14 cellular contexts compared by ENCODE assay signal in genomic region chr3:102471001-102471400, GRCh38. TPM values are rescaled to one million over a fixed set of nuclear protein-coding genes. Genes with fewer than 3 reads are reported as not detected.
DNase-seq lines count a peak whose midpoint lies in the region; ATAC-seq and TF ChIP-seq lines count a peak whose summit lies in the region.
"Had no signal": no experiment of that assay in that cellular context is flagged by ENCODE, and none has a peak within 500 bp of the region (broad histone marks: within the 10 kb centered on the region; RNA-seq: fewer than 3 reads in every experiment).

No MANE protein-coding gene starts in this region.

- H2AFZ ChIP-seq in HCT116 (ENCODE audit: low read depth, low read length, poor library complexity, severe bottlenecking) = no peak overlapping the region
- H2AFZ ChIP-seq in PC-9 = 0 out of 2 replicates have a peak overlapping the region, but pooled peaks have one; percentile 23

- H3K4me1 ChIP-seq in HCT116 (ENCODE audit: control insufficient read depth in 1 of 2, insufficient read depth in 2 of 2, low read length in 2 of 2) (no peaks in the 10 kb centered on the region), PC-9 (replicated peaks; ENCODE audit: insufficient read depth) (no peaks in the 10 kb centered on the region), psoas muscle (no peaks in the 10 kb centered on the region)
- H3K4me1 ChIP-seq: BLaER1 treated with 17β-estradiol and CSF1 and Interleukin-3, amounts not matched to agents 10 nM and 100 nM; right lobe of liver had no signal

- no peaks in the 10 kb centered on the region for H4K20me1 ChIP-seq in HCT116 (ENCODE audit: insufficient read depth)
- no peaks in the 10 kb centered on the region for H4K20me1 ChIP-seq in PC-9 (ENCODE audit: insufficient read depth)
- H4K20me1 ChIP-seq: BLaER1 treated with 17β-estradiol and CSF1 and Interleukin-3, amounts not matched to agents 10 nM and 100 nM had no signal

- TF ChIP-seq CTCF in HCT116 (IDR thresholded peaks at IDR 0.05 in 2 of 3, conservative IDR thresholded peaks at IDR 0.05 in 1 of 3; ENCODE audit: borderline replicate concordance in 1 of 3, insufficient read depth in 1 of 3, low read depth in 2 of 3, low read length in 2 of 3) (peak; percentile 24 to 48 (median 42); a peak in 5 of 6 replicates), PC-9 (conservative IDR thresholded peaks at IDR 0.05) (0 out of 2 replicates have a peak, but pooled peaks have one; percentile 29), psoas muscle (IDR thresholded peaks at IDR 0.05) (no peak)

- H3K4me2 ChIP-seq in HCT116 (ENCODE audit: low read length) (no peak overlapping the region), PC-9 (no peak overlapping the region)
- H3K4me2 ChIP-seq: BLaER1 treated with 17β-estradiol and CSF1 and Interleukin-3, amounts not matched to agents 10 nM and 100 nM had no signal

- BruUV-seq in HCT116 (replicated peaks; lab: Mats Ljungman, UMichigan) (no TSS peak), PC-9 (replicated peaks; lab: Mats Ljungman, UMichigan) (no TSS peak)

- no peaks in the 10 kb centered on the region for H3K9me3 ChIP-seq in HCT116 (ENCODE audit: control insufficient read depth in 1 of 2, insufficient read depth in 1 of 2, low read depth in 1 of 2, low read length in 2 of 2)
- H3K9me3 ChIP-seq in PC-9 (ENCODE audit: insufficient read depth, low read depth) = 0 out of 2 replicates have a peak, but pooled peaks cover 3% of the 10 kb centered on the region
- H3K9me3 ChIP-seq in psoas muscle = no peaks in the 10 kb centered on the region
- H3K9me3 ChIP-seq: BLaER1 treated with 17β-estradiol and CSF1 and Interleukin-3, amounts not matched to agents 10 nM and 100 nM; right lobe of liver had no signal

- H3K27ac ChIP-seq in HCT116 (ENCODE audit: low read depth, low read length) = no peak overlapping the region
- no peak overlapping the region for H3K27ac ChIP-seq in PC-9
- H3K27ac ChIP-seq in psoas muscle = no peak overlapping the region
- H3K27ac ChIP-seq: BLaER1 treated with 17β-estradiol and CSF1 and Interleukin-3, amounts not matched to agents 10 nM and 100 nM; right lobe of liver had no signal

- CTCF ChIA-PET in HCT116 (lab: Charles Lee) = interaction anchor here (1.0 to 1.6 kb wide), 3 partner anchors 10 to 12 kb away, joined by 3 to 5 read pairs (median 3); no protein-coding TSS in a partner anchor
- CTCF ChIA-PET in PC-9 (lab: Charles Lee) = no interaction called here

- intact Hi-C loops in HCT116 (cut with micrococcal nuclease) (no loop called here), PC-9 (cut with micrococcal nuclease; ENCODE audit: unreplicated experiment) (no loop called here), psoas muscle (cut with DNase I) (no loop called here)

- peak; percentile 20 for DNase-seq in Daoy (ENCODE audit: low read depth)
- DNase-seq in HCT116 (ENCODE audit: low read depth, low spot score) = peak; percentile 7
- DNase-seq in PC-9 = no peak
- DNase-seq in iPS-NIHi7 (ENCODE audit: extremely low spot score) = peak; percentile 75
- DNase-seq in NCI-H2029 (lab: John Stamatoyannopoulos, UW) = no peak
- DNase-seq in psoas muscle = no peak
- no peak for DNase-seq in cerebellar nuclear complex (lab: John Stamatoyannopoulos, UW)
- DNase-seq: activated CD4-positive, alpha-beta T cell treated with anti-CD3 and anti-CD28 coated beads for 1 hour; activated T-cell treated with anti-CD3 and anti-CD28 coated beads, Interleukin-2, amount 50 U/mL, for 4 hours; amniotic stem cell; naive B cell; right lobe of liver had no signal

- no peaks in the 10 kb centered on the region for H3K79me2 ChIP-seq in HCT116 (ENCODE audit: insufficient read depth, low read length)
- no peaks in the 10 kb centered on the region for H3K79me2 ChIP-seq in PC-9 (ENCODE audit: low read depth)

- no peaks in the 10 kb centered on the region for H3K36me3 ChIP-seq in HCT116 (ENCODE audit: control insufficient read depth in 1 of 2, insufficient read depth in 2 of 2, low read length in 2 of 2)
- H3K36me3 ChIP-seq in PC-9 (ENCODE audit: low read depth) = no peaks in the 10 kb centered on the region
- no peaks in the 10 kb centered on the region for H3K36me3 ChIP-seq in psoas muscle (ENCODE audit: insufficient read depth in 1 of 2, low read depth in 1 of 2)
- H3K36me3 ChIP-seq: BLaER1 treated with 17β-estradiol and CSF1 and Interleukin-3, amounts not matched to agents 10 nM and 100 nM; right lobe of liver had no signal

- H3K4me3 ChIP-seq in HCT116 (replicated peaks in 1 of 2; ENCODE audit: low read depth in 1 of 2, low read length in 2 of 2) (no peak overlapping the region), PC-9 (no peak overlapping the region), psoas muscle (no peak overlapping the region)
- H3K4me3 ChIP-seq: BLaER1 treated with 17β-estradiol and CSF1 and Interleukin-3, amounts not matched to agents 10 nM and 100 nM; right lobe of liver had no signal

- H3F3A ChIP-seq in PC-9 (ENCODE audit: insufficient read depth, low read depth) = no peaks in the 10 kb centered on the region

- no peaks in the 10 kb centered on the region for H3K9me2 ChIP-seq in HCT116 (ENCODE audit: insufficient read depth)
- no peaks in the 10 kb centered on the region; the same call in 1 of the 2 replicates for H3K9me2 ChIP-seq in PC-9 (ENCODE audit: insufficient read depth)

- ATAC-seq in HCT116 (peak; percentile 91), psoas muscle (no peak), HG03108 (IDR thresholded peaks at IDR 0.05; ENCODE audit: unreplicated experiment) (no peak)
- ATAC-seq: activated T-cell treated with anti-CD3 and anti-CD28 coated beads, Interleukin-2, amount 50 U/mL, for 4 hours had no signal

- RAD21 ChIA-PET in HCT116 (lab: Charles Lee; ENCODE audit: low non-redundant PET in 1 of 2, low total read pairs in 2 of 2, uncharacterized antibody in 2 of 2, unreplicated experiment in 2 of 2) = no interaction called here

- no peaks in the 10 kb centered on the region for H3K27me3 ChIP-seq in HCT116 (ENCODE audit: insufficient read depth, low read length)
- no peaks in the 10 kb centered on the region for H3K27me3 ChIP-seq in PC-9 (ENCODE audit: insufficient read depth, low read depth)
- H3K27me3 ChIP-seq in psoas muscle (ENCODE audit: insufficient read depth in 3 of 3, low read length in 2 of 3) = no peaks in the 10 kb centered on the region
- H3K27me3 ChIP-seq: BLaER1 treated with 17β-estradiol and CSF1 and Interleukin-3, amounts not matched to agents 10 nM and 100 nM; right lobe of liver had no signal

- TF ChIP-seq RAD21 in HCT116 (IDR thresholded peaks at IDR 0.05; ENCODE audit: low read depth) = peak; percentile 19; the same call in 1 of the 2 replicates

- WGBS in psoas muscle, 3 donors = 91 to 94% (median 92%) methylated on average over 10 of the region's 10 CpGs

- TF ChIP-seq POLR2A in HCT116 (IDR thresholded peaks at IDR 0.05; ENCODE audit: borderline replicate concordance, extremely low read depth, insufficient read depth, insufficient read length) = no peak

- POLR2A ChIA-PET in HCT116 (lab: Charles Lee) (no interaction called here), PC-9 (lab: Charles Lee; ENCODE audit: unreplicated experiment) (no interaction called here)

- H3K9ac ChIP-seq in HCT116 (ENCODE audit: low read length) = no peak overlapping the region
- H3K9ac ChIP-seq: BLaER1 treated with 17β-estradiol and CSF1 and Interleukin-3, amounts not matched to agents 10 nM and 100 nM had no signal

TF ChIP-seq in HCT116, 20 proteins besides CTCF, POLR2A, EP300 and RAD21:
- TF ChIP-seq SP1 (IDR thresholded peaks at IDR 0.05; ENCODE audit: low read depth) (no peak), EZH2 (IDR thresholded peaks at IDR 0.05) (no peak), EZH2phosphoT487 (IDR thresholded peaks at IDR 0.05; ENCODE audit: borderline replicate concordance) (no peak), SRF (IDR thresholded peaks at IDR 0.05; ENCODE audit: low read depth) (no peak), MAX (IDR thresholded peaks at IDR 0.05) (no peak), SIN3A (IDR thresholded peaks at IDR 0.05; ENCODE audit: low read depth) (no peak), CBX3 (IDR thresholded peaks at IDR 0.05; ENCODE audit: low read depth) (no peak), ZFX (IDR thresholded peaks at IDR 0.05) (no peak), EGR1 (IDR thresholded peaks at IDR 0.05; ENCODE audit: low read depth) (no peak), YY1 (IDR thresholded peaks at IDR 0.05; ENCODE audit: extremely low read depth, insufficient replicate concordance, low read depth, low read length) (no peak)

RNA-seq across cellular contexts. Expression of gene ZPLD1, which starts 36.2 kb away (rescaled TPM):
- 0.06 TPM in 1 of 2 replicates, not detected in the other for total RNA-seq in Daoy (2014; rRNA removed; shearing (Covaris generic))
- total RNA-seq in HCT116 (2021; ENCODE audit: unreplicated experiment) (not detected), PC-9 (2021) (not detected in 2 replicates), psoas muscle (under 1 TPM in 1 of 4 donors, not detected in 3; 0.50 TPM)
- 0.05 and 0.08 TPM in 2 replicates for polyA plus RNA-seq in HCT116 (2012)
- polyA plus RNA-seq in psoas muscle = under 1 TPM in 1 of 3 donors, not detected in 2; 0.01 TPM
- total RNA-seq: activated T-cell treated with anti-CD3 and anti-CD28 coated beads, Interleukin-2, amount 50 U/mL, for 4 hours had no signal

Comparison
In these comparisons a context has a peak if more than half of its experiments do, and no peak if none do; other contexts are left out.
1. DNase-seq: peak in Daoy (single experiment), HCT116 (single experiment) and iPS-NIHi7 (single experiment); none in PC-9 (0 of 2), NCI-H2029 (single experiment), psoas muscle (0 of 2) and cerebellar nuclear complex (0 of 2).